31 cellular contexts compared by ENCODE assay signal in genomic region chr17:60258313-60258712, GRCh38.
"Had no signal": no experiment of that assay in that cellular context is flagged by ENCODE, and none has a peak within 500 bp of the region (broad histone marks: within the 10 kb centered on the region; RNA-seq: fewer than 3 reads in every experiment).

No MANE protein-coding gene starts in this region.

- H3K27me3 ChIP-seq: neutrophil, right lobe of liver, sigmoid colon, stomach, suprapubic skin, testis, tibial artery, transverse colon, upper lobe of right lung, uterus had no signal

- H3K9me3 Mint-ChIP-seq: naive thymus-derived CD8-positive, alpha-beta T cell; natural killer cell treated with Interleukin-12 subunit alpha and Interleukin-12 subunit beta and Interleukin-15 and Interleukin-18, amount 100 ng/mL, for 72 hours; nephron progenitor cell; neural crest cell; stimulated activated effector memory CD8-positive, alpha-beta T cell treated with anti-CD3 and anti-CD28 coated beads, Interleukin-12 subunit alpha, Interleukin-12 subunit beta, amount 100 ng/mL, for 72 hours; stimulated activated naive B cell treated with anti-CD40 and anti-IgM and Interleukin-4, amounts not matched to agents 10 μg/mL and 1 μg/mL and 100 μg/mL, for 72 hours; stimulated activated naive CD8-positive, alpha-beta T cell treated with anti-CD3 and anti-CD28 coated beads, Interleukin-15, Interleukin-2, amounts not matched to agents 100 ng/mL and 50 ng/mL, for 24 hours; type B pancreatic cell had no signal

- H3K36me3 Mint-ChIP-seq: natural killer cell treated with Interleukin-12 subunit alpha and Interleukin-12 subunit beta and Interleukin-15 and Interleukin-18, amount 100 ng/mL, for 72 hours had no signal

- FAIRE-seq: small intestine had no signal

- H3K36me3 ChIP-seq: uterus had no signal

- H3K4me3 ChIP-seq: psoas muscle, right lobe of liver, sigmoid colon, stomach, suprapubic skin, testis, tibial artery, transverse colon, upper lobe of right lung, uterus had no signal

- DNase-seq: naive thymus-derived CD8-positive, alpha-beta T cell; nephron progenitor cell; nucleus accumbens; posterior cingulate gyrus; psoas muscle; right cardiac atrium; right lobe of liver; sigmoid colon; small intestine; stimulated activated CD4-positive, alpha-beta T cell treated with anti-CD3 and anti-CD28 coated beads, Interleukin-15, amount 100 ng/mL, for 24 hours; stimulated activated CD4-positive, alpha-beta T cell treated with anti-CD3 and anti-CD28 coated beads, Interleukin-2, amount 100 ng/mL, for 24 hours; stimulated activated CD4-positive, alpha-beta T cell treated with anti-CD3 and anti-CD28 coated beads, Interleukin-2, amount 100 ng/mL, for 48 hours; stimulated activated CD4-positive, alpha-beta T cell treated with anti-CD3 and anti-CD28 coated beads, Interleukin-4, amount 100 ng/mL, for 24 hours; stimulated activated naive B cell treated with anti-CD40 and anti-IgM and Interleukin-4, amounts not matched to agents 10 μg/mL and 1 μg/mL and 100 μg/mL, for 72 hours; stimulated activated naive CD4-positive, alpha-beta T cell treated with Interleukin-2 at 50 U/mL for 16 hours; stomach; substantia nigra; testis; tibial artery; transverse colon; upper lobe of right lung; uterus had no signal

- H3K4me3 Mint-ChIP-seq: naive thymus-derived CD8-positive, alpha-beta T cell; natural killer cell treated with Interleukin-12 subunit alpha and Interleukin-12 subunit beta and Interleukin-15 and Interleukin-18, amount 100 ng/mL, for 72 hours; nephron progenitor cell; neural crest cell; stimulated activated effector memory CD8-positive, alpha-beta T cell treated with anti-CD3 and anti-CD28 coated beads, Interleukin-12 subunit alpha, Interleukin-12 subunit beta, amount 100 ng/mL, for 72 hours; stimulated activated naive B cell treated with anti-CD40 and anti-IgM and Interleukin-4, amounts not matched to agents 10 μg/mL and 1 μg/mL and 100 μg/mL, for 72 hours; stimulated activated naive CD8-positive, alpha-beta T cell treated with anti-CD3 and anti-CD28 coated beads, Interleukin-15, Interleukin-2, amounts not matched to agents 100 ng/mL and 50 ng/mL, for 24 hours; type B pancreatic cell had no signal

- H3K27ac ChIP-seq: neutrophil, parathyroid adenoma, psoas muscle, right lobe of liver, sigmoid colon, stomach, suprapubic skin, testis, tibial artery, transverse colon, upper lobe of right lung, uterus had no signal

- H3K4me1 Mint-ChIP-seq: nephron progenitor cell; neural crest cell; stimulated activated effector memory CD8-positive, alpha-beta T cell treated with anti-CD3 and anti-CD28 coated beads, Interleukin-12 subunit alpha, Interleukin-12 subunit beta, amount 100 ng/mL, for 72 hours; stimulated activated naive B cell treated with anti-CD40 and anti-IgM and Interleukin-4, amounts not matched to agents 10 μg/mL and 1 μg/mL and 100 μg/mL, for 72 hours had no signal

- H3K27ac Mint-ChIP-seq: naive thymus-derived CD8-positive, alpha-beta T cell; natural killer cell treated with Interleukin-12 subunit alpha and Interleukin-12 subunit beta and Interleukin-15 and Interleukin-18, amount 100 ng/mL, for 72 hours; nephron progenitor cell; progenitor cell of endocrine pancreas; stimulated activated effector memory CD8-positive, alpha-beta T cell treated with anti-CD3 and anti-CD28 coated beads, Interleukin-12 subunit alpha, Interleukin-12 subunit beta, amount 100 ng/mL, for 72 hours; stimulated activated naive B cell treated with anti-CD40 and anti-IgM and Interleukin-4, amounts not matched to agents 10 μg/mL and 1 μg/mL and 100 μg/mL, for 72 hours; stimulated activated naive CD8-positive, alpha-beta T cell treated with anti-CD3 and anti-CD28 coated beads, Interleukin-15, Interleukin-2, amounts not matched to agents 100 ng/mL and 50 ng/mL, for 24 hours; type B pancreatic cell had no signal

- H3K9me3 ChIP-seq: neutrophil, psoas muscle, right lobe of liver, sigmoid colon, stomach, suprapubic skin, testis, tibial artery, transverse colon, upper lobe of right lung, uterus had no signal

- ATAC-seq: naive thymus-derived CD8-positive, alpha-beta T cell; natural killer cell treated with Interleukin-12 subunit alpha and Interleukin-12 subunit beta and Interleukin-15 and Interleukin-18, amount 100 ng/mL, for 72 hours; psoas muscle; right cardiac atrium; right lobe of liver; stimulated activated effector memory CD8-positive, alpha-beta T cell treated with anti-CD3 and anti-CD28 coated beads, Interleukin-12 subunit alpha, Interleukin-12 subunit beta, amount 100 ng/mL, for 72 hours; stimulated activated naive B cell treated with anti-CD40 and anti-IgM and Interleukin-4, amounts not matched to agents 10 μg/mL and 1 μg/mL and 100 μg/mL, for 72 hours; upper lobe of right lung had no signal

- H3K27me3 Mint-ChIP-seq: naive thymus-derived CD8-positive, alpha-beta T cell; natural killer cell treated with Interleukin-12 subunit alpha and Interleukin-12 subunit beta and Interleukin-15 and Interleukin-18, amount 100 ng/mL, for 72 hours; progenitor cell of endocrine pancreas; stimulated activated naive B cell treated with anti-CD40 and anti-IgM and Interleukin-4, amounts not matched to agents 10 μg/mL and 1 μg/mL and 100 μg/mL, for 72 hours; stimulated activated naive CD8-positive, alpha-beta T cell treated with anti-CD3 and anti-CD28 coated beads, Interleukin-15, Interleukin-2, amounts not matched to agents 100 ng/mL and 50 ng/mL, for 24 hours; type B pancreatic cell had no signal

- H3K9ac ChIP-seq: parathyroid adenoma had no signal

- H3K4me1 ChIP-seq: parathyroid adenoma, psoas muscle, right lobe of liver, sigmoid colon, stomach, suprapubic skin, testis, tibial artery, transverse colon, upper lobe of right lung, uterus had no signal
